1 cellular context compared by ENCODE assay signal in the genomic region with DNA sequence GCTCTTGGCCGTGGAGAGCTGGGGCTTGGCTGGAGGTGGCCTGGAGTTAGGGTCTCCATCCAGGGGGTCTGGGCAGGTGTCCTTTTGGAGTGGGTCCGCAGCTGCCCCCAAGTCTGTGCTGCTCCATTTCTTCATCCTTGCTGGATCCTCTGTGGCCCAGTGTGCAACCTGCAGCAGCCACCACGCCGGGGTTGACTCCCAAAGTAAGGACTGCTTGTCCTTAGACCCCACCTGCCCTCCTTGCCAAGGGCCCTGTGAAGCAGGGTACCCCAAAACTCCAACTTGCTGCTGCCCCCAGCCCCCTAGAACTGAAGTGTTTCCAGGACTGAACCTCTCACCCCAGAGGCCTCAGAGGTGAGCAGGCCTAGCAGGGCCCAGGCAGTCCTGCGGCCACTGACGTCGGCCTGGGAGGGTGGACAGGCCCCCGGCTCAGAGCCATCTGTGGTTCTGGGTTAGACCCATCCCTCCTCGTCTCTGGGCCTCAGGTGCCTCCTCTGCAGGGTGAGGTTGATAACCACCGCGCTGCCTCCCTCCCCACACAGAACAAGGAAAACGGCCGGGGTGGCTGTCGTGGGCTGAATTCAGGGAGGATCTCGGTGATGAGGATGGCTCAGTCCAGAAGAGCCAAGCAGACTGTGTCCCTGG.
TF ChIP-seq lines count a peak whose summit lies in the region.

No MANE protein-coding gene starts in this region.

TF ChIP-seq in HepG2, 621 proteins besides CTCF, POLR2A, EP300 and RAD21:
- TF ChIP-seq HNRNPUL1 (IDR thresholded peaks at IDR 0.05; ENCODE audit: low read depth, low read length) (no peak), TGIF2 (CRISPR knock-in tag; IDR thresholded peaks at IDR 0.05) (no peak), XBP1 (CRISPR knock-in tag; IDR thresholded peaks at IDR 0.05) (no peak), ARID2 (CRISPR knock-in tag; IDR thresholded peaks at IDR 0.05; ENCODE audit: borderline replicate concordance) (no peak), FOXK2 (IDR thresholded peaks at IDR 0.05) (no peak)
- TF ChIP-seq, protein P1, sequence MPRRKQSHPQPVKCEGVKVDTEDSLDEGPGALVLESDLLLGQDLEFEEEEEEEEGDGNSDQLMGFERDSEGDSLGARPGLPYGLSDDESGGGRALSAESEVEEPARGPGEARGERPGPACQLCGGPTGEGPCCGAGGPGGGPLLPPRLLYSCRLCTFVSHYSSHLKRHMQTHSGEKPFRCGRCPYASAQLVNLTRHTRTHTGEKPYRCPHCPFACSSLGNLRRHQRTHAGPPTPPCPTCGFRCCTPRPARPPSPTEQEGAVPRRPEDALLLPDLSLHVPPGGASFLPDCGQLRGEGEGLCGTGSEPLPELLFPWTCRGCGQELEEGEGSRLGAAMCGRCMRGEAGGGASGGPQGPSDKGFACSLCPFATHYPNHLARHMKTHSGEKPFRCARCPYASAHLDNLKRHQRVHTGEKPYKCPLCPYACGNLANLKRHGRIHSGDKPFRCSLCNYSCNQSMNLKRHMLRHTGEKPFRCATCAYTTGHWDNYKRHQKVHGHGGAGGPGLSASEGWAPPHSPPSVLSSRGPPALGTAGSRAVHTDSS (CRISPR knock-in tag; conservative IDR thresholded peaks at IDR 0.05), result no peak
TF ChIP-seq in HepG2: peak in this region for 0.
